ENCODE assay signal across 8 cellular contexts in the genomic region with DNA sequence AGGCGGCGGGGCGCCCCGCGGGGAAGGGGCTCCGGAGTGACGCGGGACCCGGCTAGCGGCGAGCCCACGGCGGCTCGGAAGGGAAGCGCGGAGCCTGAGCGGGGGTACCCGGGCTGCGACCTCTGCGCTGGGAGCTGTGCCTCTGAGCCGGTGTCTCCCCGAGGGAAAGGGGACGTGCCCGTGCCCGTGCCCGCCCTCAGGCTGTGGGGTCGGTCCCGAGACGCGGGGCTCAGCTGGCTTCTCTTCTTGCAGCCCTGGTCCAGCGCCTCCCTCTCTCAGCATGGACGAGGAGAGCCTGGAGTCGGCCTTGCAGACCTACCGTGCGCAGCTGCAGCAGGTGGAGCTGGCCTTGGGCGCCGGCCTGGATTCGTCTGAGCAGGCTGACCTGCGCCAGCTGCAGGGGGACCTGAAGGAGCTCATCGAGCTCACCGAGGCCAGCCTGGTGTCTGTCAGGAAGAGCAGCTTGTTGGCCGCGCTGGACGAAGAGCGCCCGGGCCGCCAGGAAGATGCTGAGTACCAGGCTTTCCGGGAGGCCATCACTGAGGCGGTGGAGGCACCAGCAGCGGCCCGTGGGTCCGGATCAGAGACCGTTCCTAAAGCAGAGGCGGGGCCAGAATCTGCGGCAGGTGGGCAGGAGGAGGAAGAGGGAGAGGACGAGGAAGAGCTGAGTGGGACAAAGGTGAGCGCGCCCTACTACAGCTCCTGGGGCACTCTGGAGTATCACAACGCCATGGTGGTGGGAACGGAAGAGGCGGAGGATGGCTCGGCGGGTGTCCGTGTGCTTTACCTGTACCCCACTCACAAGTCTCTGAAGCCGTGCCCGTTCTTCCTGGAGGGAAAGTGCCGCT. TPM values are rescaled to one million over a fixed set of nuclear protein-coding genes. Genes with fewer than 3 reads are reported as not detected.
DNase-seq lines count a peak whose midpoint lies in the region; ATAC-seq and TF ChIP-seq lines count a peak whose summit lies in the region.

No MANE protein-coding gene starts in this region.

- H3K27ac ChIP-seq in HUES48 (ENCODE audit: low read depth, low read length): peak overlapping the region; percentile 28

- peaks cover 58% of the 10 kb centered on the region for H3K36me3 ChIP-seq in HUES48 (ENCODE audit: control insufficient read depth, insufficient read depth, low read length)

- peak overlapping the region; percentile 90 for H3K4me3 ChIP-seq in HUES48 (ENCODE audit: low read depth, low read length)
- peak overlapping the region; percentile 74 for H3K4me3 ChIP-seq in astrocyte of the spinal cord (ENCODE audit: low read depth, low read length)

- no peak for ATAC-seq in stimulated activated naive CD8-positive, alpha-beta T cell treated with anti-CD3 and anti-CD28 coated beads, Interleukin-15, Interleukin-2, amounts not matched to agents 100 U/mL and 50 U/mL, for 24 hours

- in situ Hi-C loops in astrocyte of the spinal cord (cut with HindIII; ENCODE audit: low sequenced_read_pairs): no loop called here

- H3K27me3 ChIP-seq in HUES48 (ENCODE audit: control insufficient read depth, insufficient read depth, low read length): no peaks in the 10 kb centered on the region

- no peak for TF ChIP-seq CTCF in astrocyte of the spinal cord (IDR thresholded peaks at IDR 0.05; ENCODE audit: low read depth, low read length)

- H3K9ac ChIP-seq in HUES48 (ENCODE audit: low read depth, low read length): no peak overlapping the region

- H3K4me1 ChIP-seq in HUES48 (ENCODE audit: control insufficient read depth, insufficient read depth, low read length): no peaks in the 10 kb centered on the region

- peak; percentile 9 for DNase-seq in stimulated activated CD4-positive, alpha-beta T cell treated with anti-CD3 and anti-CD28 coated beads, Interleukin-4, amount 100 ng/mL, for 1 hour
- no peak for DNase-seq in stimulated activated CD4-positive, alpha-beta T cell treated with anti-CD3 and anti-CD28 coated beads, Interleukin-1b, Interleukin-23, amount 100 ng/mL, for 48 hours
- DNase-seq in astrocyte of the spinal cord (ENCODE audit: low read depth, low spot score): no peak
- peak; percentile 52 for DNase-seq in islet precursor cell
- DNase-seq in stimulated activated naive CD8-positive, alpha-beta T cell treated with anti-CD3 and anti-CD28 coated beads, Interleukin-15, Interleukin-2, amounts not matched to agents 100 U/mL and 50 U/mL, for 24 hours: peak; percentile 17
- no peak for DNase-seq in SK-N-DZ (ENCODE audit: low spot score)
- no peak for DNase-seq in NCI-H226

- H3K9me3 ChIP-seq in HUES48 (ENCODE audit: control insufficient read depth, insufficient read depth, low read length): no peaks in the 10 kb centered on the region

RNA-seq across cellular contexts. Expression of a gene that starts 0.7 kb away (rescaled TPM):
- 22.1 and 62.6 TPM in 2 replicates for polyA plus RNA-seq in SK-N-DZ (2014; cell fraction: cytosol; rRNA removed)
- 151 and 241 TPM in 2 replicates for polyA plus RNA-seq in SK-N-DZ (2014; cell fraction: nucleus; rRNA removed)

RNA-seq across cellular contexts. Expression of a gene that starts 0.7 kb away (rescaled TPM):
- 72.1 and 74.1 TPM in 2 replicates for polyA plus RNA-seq in SK-N-DZ (2014; cell fraction: cytosol; rRNA removed)
- 137 and 172 TPM in 2 replicates for polyA plus RNA-seq in SK-N-DZ (2014; cell fraction: nucleus; rRNA removed)

RNA-seq across cellular contexts. Expression of a gene that starts 12.1 kb away (rescaled TPM):
- polyA plus RNA-seq in SK-N-DZ (2014; cell fraction: cytosol; rRNA removed): 0.69 and 1.8 TPM in 2 replicates
- polyA plus RNA-seq in SK-N-DZ (2014; cell fraction: nucleus; rRNA removed): 2.0 and 15.0 TPM in 2 replicates

RNA-seq across cellular contexts. Expression of a gene that starts 27.9 kb away (rescaled TPM):
- polyA plus RNA-seq in SK-N-DZ (2014; cell fraction: cytosol; rRNA removed): 22.8 and 33.6 TPM in 2 replicates
- polyA plus RNA-seq in SK-N-DZ (2014; cell fraction: nucleus; rRNA removed): 394 and 517 TPM in 2 replicates

RNA-seq across cellular contexts. Expression of a gene that starts 31.1 kb away (rescaled TPM):
- polyA plus RNA-seq in SK-N-DZ (2014; cell fraction: cytosol; rRNA removed): 50.4 and 67.1 TPM in 2 replicates
- polyA plus RNA-seq in SK-N-DZ (2014; cell fraction: nucleus; rRNA removed): 316 and 353 TPM in 2 replicates

Comparison
In these comparisons a context has a peak if more than half of its experiments do, and no peak if none do; other contexts are left out.
1. DNase-seq: peak in stimulated activated CD4-positive, alpha-beta T cell treated with anti-CD3 and anti-CD28 coated beads, Interleukin-4, amount 100 ng/mL, for 1 hour (single experiment), islet precursor cell (single experiment) and stimulated activated naive CD8-positive, alpha-beta T cell treated with anti-CD3 and anti-CD28 coated beads, Interleukin-15, Interleukin-2, amounts not matched to agents 100 U/mL and 50 U/mL, for 24 hours (single experiment); none in stimulated activated CD4-positive, alpha-beta T cell treated with anti-CD3 and anti-CD28 coated beads, Interleukin-1b, Interleukin-23, amount 100 ng/mL, for 48 hours (single experiment), astrocyte of the spinal cord (single experiment), SK-N-DZ (single experiment) and NCI-H226 (single experiment).